Comparison of ENCODE assay signal across 8 cellular contexts in genomic region chr4:82372502-82372873, GRCh38. TPM values are rescaled to one million over a fixed set of nuclear protein-coding genes. Genes with fewer than 3 reads are reported as not detected.
DNase-seq lines count a peak whose midpoint lies in the region; ATAC-seq and TF ChIP-seq lines count a peak whose summit lies in the region.

No MANE protein-coding gene starts in this region.

- intact Hi-C loops in left colon (cut with DNase I, micrococcal nuclease), result loop anchor here (10.0 kb wide), 2 partner anchors 52 to 1082 kb away; partner anchors contain the start of genes HELQ (in 1 of the 2) and MRPS18C (in 1 of the 2)

- no peak for ATAC-seq in left colon
- no peak for ATAC-seq in esophagus mucosa

- H3K4me3 ChIP-seq in Jurkat, Clone E6-1 (ENCODE audit: low read length), result peak overlapping the region; percentile 95
- H3K4me3 ChIP-seq in cardiac fibroblast (replicated peaks in 1 of 2; ENCODE audit: low read depth in 2 of 2, low read length in 2 of 2), result peak overlapping the region; percentile 98 to 99

- DNase-seq in COR-L47 (lab: John Stamatoyannopoulos, UW) (peak; percentile 18), T-helper 22 cell (ENCODE audit: low read depth) (peak; percentile 13), cardiac fibroblast (ENCODE audit: low read depth in 2 of 2) (peak in 1 of 2 donors; percentile 27), left colon (peak; percentile 51 to 53), cerebellar cortex (ENCODE audit: low spot score) (no peak)
- DNase-seq in Jurkat, Clone E6-1 (ENCODE audit: low read depth, low spot score), result peak; percentile 52
- DNase-seq in stimulated activated CD4-positive, alpha-beta T cell treated with anti-CD3 and anti-CD28 coated beads, Interleukin-2, amount 100 ng/mL, for 48 hours, result peak; percentile 42 to 44

- TF ChIP-seq CTCF in cardiac fibroblast (IDR thresholded peaks at IDR 0.05; ENCODE audit: low read depth, low read length), result no peak

RNA-seq across cellular contexts. Expression of gene HNRNPD, which starts 1.3 kb away (rescaled TPM):
- polyA plus RNA-seq in Jurkat, Clone E6-1 (2012; ENCODE audit: insufficient read depth, insufficient read length), result 798 TPM
- 100 to 1,000 TPM; 108 to 151 TPM for total RNA-seq in left colon
- total RNA-seq in esophagus mucosa, result 122 TPM

RNA-seq across cellular contexts. Expression of gene HNRNPDL, which starts 57.8 kb away (rescaled TPM):
- polyA plus RNA-seq in Jurkat, Clone E6-1 (2012; ENCODE audit: insufficient read depth, insufficient read length), result 488 TPM
- 100 to 1,000 TPM in 1 of 2 donors, 10 to 100 TPM in 1; 88.4 to 109 TPM for total RNA-seq in left colon
- 111 TPM for total RNA-seq in esophagus mucosa

RNA-seq across cellular contexts. Expression of gene ENOPH1, which starts 57.9 kb away (rescaled TPM):
- 72.5 TPM for polyA plus RNA-seq in Jurkat, Clone E6-1 (2012; ENCODE audit: insufficient read depth, insufficient read length)
- 10 to 100 TPM; 15.9 to 20.8 TPM for total RNA-seq in left colon
- 22.4 TPM for total RNA-seq in esophagus mucosa
